Comparison of ENCODE assay signal across 1 cellular context in the genomic region with DNA sequence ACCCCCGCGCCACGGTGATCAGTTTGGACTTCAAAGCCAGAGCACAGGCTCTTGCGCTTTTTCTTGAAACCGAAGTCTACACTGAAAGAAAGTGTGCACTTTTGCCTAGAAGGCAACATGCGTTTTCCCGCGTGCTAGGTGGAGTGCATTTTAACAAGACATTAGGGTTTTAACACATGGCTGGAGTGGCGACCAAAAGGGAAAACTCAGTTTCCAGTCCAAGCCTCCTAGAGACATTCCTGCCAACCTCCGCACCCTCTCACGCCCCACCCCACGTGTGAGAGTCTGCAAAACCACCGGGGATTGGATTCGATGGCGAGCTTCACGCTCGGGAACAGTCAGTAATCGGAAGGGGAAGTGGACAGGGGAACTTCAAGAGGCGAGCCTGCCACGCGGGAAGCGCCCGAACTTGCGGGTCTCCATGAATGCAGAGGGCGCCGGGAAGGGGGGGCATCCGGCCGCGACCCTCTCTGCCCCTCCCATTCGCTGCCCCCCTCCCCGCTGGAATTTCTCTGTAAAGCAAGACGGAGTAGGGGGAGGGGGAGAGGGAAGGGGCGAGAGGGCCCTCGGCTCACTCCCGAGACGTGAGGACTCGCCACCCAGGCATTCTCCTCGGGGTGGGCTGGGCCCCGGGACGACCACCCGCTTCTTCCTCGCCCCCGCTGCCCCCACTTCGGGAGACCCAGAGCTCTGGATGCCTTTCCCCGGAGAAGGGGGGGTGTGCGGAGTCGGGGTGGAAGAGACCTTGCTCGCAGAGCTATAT.
TF ChIP-seq lines count a peak whose summit lies in the region.

No MANE protein-coding gene starts in this region.

TF ChIP-seq in IMR-90, 13 proteins besides CTCF, POLR2A, EP300 and RAD21:
- TF ChIP-seq, protein P1, sequence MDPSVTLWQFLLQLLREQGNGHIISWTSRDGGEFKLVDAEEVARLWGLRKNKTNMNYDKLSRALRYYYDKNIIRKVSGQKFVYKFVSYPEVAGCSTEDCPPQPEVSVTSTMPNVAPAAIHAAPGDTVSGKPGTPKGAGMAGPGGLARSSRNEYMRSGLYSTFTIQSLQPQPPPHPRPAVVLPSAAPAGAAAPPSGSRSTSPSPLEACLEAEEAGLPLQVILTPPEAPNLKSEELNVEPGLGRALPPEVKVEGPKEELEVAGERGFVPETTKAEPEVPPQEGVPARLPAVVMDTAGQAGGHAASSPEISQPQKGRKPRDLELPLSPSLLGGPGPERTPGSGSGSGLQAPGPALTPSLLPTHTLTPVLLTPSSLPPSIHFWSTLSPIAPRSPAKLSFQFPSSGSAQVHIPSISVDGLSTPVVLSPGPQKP (IDR thresholded peaks at IDR 0.05; ENCODE audit: borderline replicate concordance, low read depth, low read length), result no peak
- TF ChIP-seq RCOR1 (IDR thresholded peaks at IDR 0.05; ENCODE audit: insufficient replicate concordance, low read length), result no peak
- TF ChIP-seq USF2 (IDR thresholded peaks at IDR 0.05; ENCODE audit: low read depth, low read length), result no peak
- no peak for TF ChIP-seq CHD1 (IDR thresholded peaks at IDR 0.05; ENCODE audit: low read depth, low read length)
- no peak for TF ChIP-seq MAZ (IDR thresholded peaks at IDR 0.05; ENCODE audit: borderline replicate concordance, low read depth, low read length)
